8 cellular contexts compared by ENCODE assay signal in the genomic region with DNA sequence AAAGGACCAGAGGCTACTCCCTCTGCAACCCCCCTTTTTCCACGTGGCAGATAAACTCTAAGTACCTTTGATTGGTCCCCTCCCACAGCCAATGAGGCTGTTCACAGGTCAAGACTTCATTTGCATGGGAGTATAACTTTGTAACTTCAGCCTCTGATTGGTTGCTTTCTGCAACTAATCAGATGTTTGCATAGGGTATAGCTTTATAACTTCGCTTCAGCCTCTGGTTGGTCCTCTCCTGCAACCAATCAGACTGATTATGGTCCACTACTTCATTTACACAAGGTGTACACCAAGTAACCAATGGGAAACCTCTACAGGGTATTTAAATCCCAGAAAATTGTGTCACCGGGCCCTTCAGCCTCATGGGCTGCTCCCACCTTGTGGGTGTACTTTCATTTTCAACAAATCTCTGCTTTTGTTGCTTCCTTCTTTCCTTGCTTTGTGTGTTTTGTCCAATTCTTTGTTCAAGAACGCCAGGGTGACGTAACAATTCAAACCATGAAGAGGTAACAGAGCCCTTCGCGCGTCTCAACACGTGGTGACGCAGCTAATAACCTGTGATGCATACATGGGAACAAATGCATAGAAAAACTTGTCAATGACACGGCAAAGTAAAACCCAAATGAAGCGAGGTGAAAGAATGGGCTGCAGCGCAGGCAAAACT. TPM values are rescaled to one million over a fixed set of nuclear protein-coding genes. Genes with fewer than 3 reads are reported as not detected.
DNase-seq lines count a peak whose midpoint lies in the region; ATAC-seq, FAIRE-seq and TF ChIP-seq lines count a peak whose summit lies in the region.

No MANE protein-coding gene starts in this region.

- POLR2A ChIA-PET in endothelial cell of umbilical vein (lab: Charles Lee), result no interaction called here

- no peaks in the 10 kb centered on the region for H3K9me1 ChIP-seq in endothelial cell of umbilical vein (replicated peaks; ENCODE audit: control insufficient read depth, extremely low read depth, insufficient read depth, low read length)

- H3K36me3 ChIP-seq in SJSA1 (peaks cover 18% of the 10 kb centered on the region), endothelial cell of umbilical vein (ENCODE audit: control insufficient read depth in 2 of 2, extremely low read depth in 1 of 2, insufficient read depth in 2 of 2, low read length in 2 of 2) (peaks cover under 1 to 4% of the 10 kb centered on the region in 2 experiments), gastrocnemius medialis (peaks cover 0 to 17% of the 10 kb centered on the region in 2 donors)

- dilution Hi-C loops in endothelial cell of umbilical vein (cut with MboI; ENCODE audit: extremely low pct_ligation_motif_present, low sequenced_read_pairs), result no loop called here

- H3K79me2 ChIP-seq in endothelial cell of umbilical vein (ENCODE audit: control insufficient read depth, insufficient read depth, low read length), result no peaks in the 10 kb centered on the region

- peak overlapping the region; percentile 42 for H3K9ac ChIP-seq in endothelial cell of umbilical vein (replicated peaks; ENCODE audit: extremely low read depth, insufficient read depth, low read length)

- H3K27me3 ChIP-seq in SJSA1 (replicated peaks), result no peaks in the 10 kb centered on the region
- H3K27me3 ChIP-seq in endothelial cell of umbilical vein (ENCODE audit: control insufficient read depth in 2 of 2, insufficient read depth in 2 of 2, low read length in 2 of 2), result no peaks in the 10 kb centered on the region
- no peaks in the 10 kb centered on the region for H3K27me3 ChIP-seq in gastrocnemius medialis

- 0 out of 2 replicates have a peak, but pooled peaks cover 3% of the 10 kb centered on the region for H3K9me3 ChIP-seq in SJSA1 (replicated peaks)
- no peaks in the 10 kb centered on the region for H3K9me3 ChIP-seq in endothelial cell of umbilical vein (replicated peaks; ENCODE audit: control insufficient read depth, insufficient read depth, low read length)
- H3K9me3 ChIP-seq in gastrocnemius medialis, result no peaks in the 10 kb centered on the region

- TF ChIP-seq CTCF in endothelial cell of umbilical vein (IDR thresholded peaks at IDR 0.05; ENCODE audit: extremely low read depth in 1 of 2, insufficient read depth in 1 of 2, low read depth in 1 of 2, low read length in 2 of 2) (no peak), gastrocnemius medialis (IDR thresholded peaks at IDR 0.05 in 4 of 5, conservative IDR thresholded peaks at IDR 0.05 in 1 of 5) (no peak)

- TSS peak; percentile 13 for BruUV-seq in endothelial cell of umbilical vein (replicated peaks; lab: Mats Ljungman, UMichigan)

- peaks cover 19% of the 10 kb centered on the region for H3K4me1 ChIP-seq in SJSA1 (replicated peaks)
- H3K4me1 ChIP-seq in endothelial cell of umbilical vein (ENCODE audit: control insufficient read depth, extremely low read depth, insufficient read depth, low read length), result peaks cover 8% of the 10 kb centered on the region
- peaks cover 4% of the 10 kb centered on the region in 2 donors for H3K4me1 ChIP-seq in gastrocnemius medialis

- H3K4me2 ChIP-seq in endothelial cell of umbilical vein (ENCODE audit: insufficient read depth, low read length), result peak overlapping the region; percentile 58

- DNase-seq in SIG-M5 treated with dmso at 0.1 percent for 504 hours (lab: John Stamatoyannopoulos, UW; ENCODE audit: unreplicated experiment), result peak; percentile 13
- DNase-seq in SIG-M5 (lab: John Stamatoyannopoulos, UW), result no peak
- no peak for DNase-seq in SJSA1 (ENCODE audit: low read depth in 1 of 2, low spot score in 2 of 2)
- no peak for DNase-seq in endothelial cell of umbilical vein (ENCODE audit: low read depth, low spot score)
- DNase-seq in gastrocnemius medialis, result no peak
- no peak for DNase-seq in NK-92 treated with Interleukin-12 subunit alpha and Interleukin-12 subunit beta, amount 100 ng/mL, for 24 hours (lab: John Stamatoyannopoulos, UW)
- no peak for DNase-seq in NCI-H446 (lab: John Stamatoyannopoulos, UW)
- DNase-seq in OCI-M2 (lab: John Stamatoyannopoulos, UW; ENCODE audit: unreplicated experiment), result no peak

- no peak for ATAC-seq in gastrocnemius medialis

- CTCF ChIA-PET in endothelial cell of umbilical vein (lab: Charles Lee), result interaction anchor here (0.9 to 2.2 kb wide), 4 partner anchors 112 to 455 kb away, joined by 3 to 7 read pairs (median 4); a partner anchor contains a TSS

- TF ChIP-seq POLR2A in endothelial cell of umbilical vein (IDR thresholded peaks at IDR 0.05; ENCODE audit: low read depth, low read length) (no peak), gastrocnemius medialis (IDR thresholded peaks at IDR 0.05) (no peak)

- FAIRE-seq in endothelial cell of umbilical vein (lab: Jason Lieb, UNC), result no peak

- H3K27ac ChIP-seq in SJSA1 (peak overlapping the region; percentile 27; the same call in 1 of the 2 replicates), endothelial cell of umbilical vein (ENCODE audit: insufficient read depth, low read depth, low read length) (peak overlapping the region; percentile 72), gastrocnemius medialis (peak overlapping the region in 3 of 4 donors; percentile 81 to 88 (median 85))

- intact Hi-C loops in endothelial cell of umbilical vein (cut with micrococcal nuclease) (loop anchor here (2.0 to 10.0 kb wide), 4 partner anchors 37 to 775 kb away; no protein-coding TSS in a partner anchor), gastrocnemius medialis (cut with DNase I; ENCODE audit: low total_unique reads) (loop anchor here (2.0 to 5.0 kb wide), 3 partner anchors 47 to 422 kb away; a partner anchor contains a TSS)

- H3K4me3 ChIP-seq in SJSA1 (peak overlapping the region; percentile 49), endothelial cell of umbilical vein (replicated peaks in 1 of 3; ENCODE audit: insufficient read depth in 1 of 3, low read depth in 1 of 3, low read length in 3 of 3) (peak overlapping the region in 2 of 3 experiments; percentile 52 to 53), gastrocnemius medialis (peak overlapping the region; percentile 76 to 84 (median 81))

- no peaks in the 10 kb centered on the region for H4K20me1 ChIP-seq in endothelial cell of umbilical vein (replicated peaks; ENCODE audit: control insufficient read depth, extremely low read depth, insufficient read depth, low read length)

- H2AFZ ChIP-seq in endothelial cell of umbilical vein (ENCODE audit: low read depth, low read length), result peak overlapping the region; percentile 56

- in situ Hi-C loops in gastrocnemius medialis (cut with MboI; ENCODE audit: low sequenced_read_pairs in 4 of 4), result no loop called here

TF ChIP-seq in endothelial cell of umbilical vein, 7 proteins besides CTCF, POLR2A, EP300 and RAD21:
- TF ChIP-seq FOS (IDR thresholded peaks at IDR 0.05; ENCODE audit: borderline replicate concordance, insufficient read depth, low read length) (no peak), EZH2 (IDR thresholded peaks at IDR 0.05; ENCODE audit: borderline replicate concordance, low read depth, low read length, severe bottlenecking) (no peak), JUN (IDR thresholded peaks at IDR 0.05; ENCODE audit: borderline replicate concordance, insufficient read depth, insufficient read length, low read depth) (no peak), GATA2 (IDR thresholded peaks at IDR 0.05; ENCODE audit: insufficient read depth, insufficient read length, low read depth, low read length) (no peak), POLR2AphosphoS5 (IDR thresholded peaks at IDR 0.05; ENCODE audit: insufficient read depth, low read depth, low read length) (no peak)
TF ChIP-seq in endothelial cell of umbilical vein: peak in this region for 0.

RNA-seq across cellular contexts. Expression of a gene that starts 47.2 kb away (rescaled TPM):
- total RNA-seq in SJSA1 (2014; rRNA removed; shearing (Covaris generic)), result 31.4 and 39.9 TPM in 2 replicates
- total RNA-seq in endothelial cell of umbilical vein (53.7 and 57.3 TPM in 2 replicates), gastrocnemius medialis (10 to 100 TPM; 57.6 to 82.7 (median 75.4) TPM)
- 32.1 and 35.2 TPM in 2 replicates for polyA plus RNA-seq in endothelial cell of umbilical vein
- polyA plus RNA-seq in endothelial cell of umbilical vein (2011; cell fraction: cytosol; rRNA removed), result 33.5 and 36.3 TPM in 2 replicates
- 50.0 and 54.0 TPM in 2 replicates for polyA plus RNA-seq in endothelial cell of umbilical vein (2011; cell fraction: nucleus; rRNA removed)
- 36.1 and 50.8 TPM in 2 replicates for polyA plus RNA-seq in endothelial cell of umbilical vein (2012)
- 53.2 and 56.5 TPM in 2 replicates for polyA minus RNA-seq in endothelial cell of umbilical vein
- polyA minus RNA-seq in endothelial cell of umbilical vein (2011; cell fraction: cytosol; rRNA and poly(A)+ RNA removed), result 21.7 TPM
- 46.2 and 56.0 TPM in 2 replicates for polyA minus RNA-seq in endothelial cell of umbilical vein (2011; cell fraction: nucleus; rRNA and poly(A)+ RNA removed)

Comparison
In these comparisons a context has a peak if more than half of its experiments do, and no peak if none do; other contexts are left out.
1. H3K27ac ChIP-seq: peak in every context shown above with its lines; median percentile 85 in gastrocnemius medialis; 72 in endothelial cell of umbilical vein; 27 in SJSA1.